11 cellular contexts compared by ENCODE assay signal in genomic region chr1:102098536-102098935, GRCh38.
"Had no signal": no experiment of that assay in that cellular context is flagged by ENCODE, and none has a peak within 500 bp of the region (broad histone marks: within the 10 kb centered on the region; RNA-seq: fewer than 3 reads in every experiment).

No MANE protein-coding gene starts in this region.

- H3K27ac ChIP-seq: cardiac muscle cell, left lung, tibial nerve, WERI-Rb-1 had no signal

- FAIRE-seq: keratinocyte, urothelium cell line had no signal

- H3K4me1 ChIP-seq: left lung, tibial nerve had no signal

- H3K36me3 ChIP-seq: cardiac muscle cell, left lung, tibial nerve, WERI-Rb-1 had no signal

- H3K27me3 ChIP-seq: cardiac muscle cell, left lung, tibial nerve had no signal

- DNase-seq: activated CD4-positive, alpha-beta T cell treated with anti-CD3 and anti-CD28 coated beads, Interleukin-2, amount 50 U/mL, for 4 hours; effector CD8-positive, alpha-beta T cell; left lung; stimulated activated naive CD8-positive, alpha-beta T cell treated with anti-CD3 and anti-CD28 coated beads, Interleukin-15, Interleukin-2, amounts not matched to agents 100 U/mL and 50 U/mL, for 24 hours; substantia nigra; T-helper 17 cell; WERI-Rb-1 had no signal

- H3K4me3 ChIP-seq: cardiac muscle cell, left lung, tibial nerve had no signal

- H3K9me3 ChIP-seq: tibial nerve had no signal
